In the genomic region with DNA sequence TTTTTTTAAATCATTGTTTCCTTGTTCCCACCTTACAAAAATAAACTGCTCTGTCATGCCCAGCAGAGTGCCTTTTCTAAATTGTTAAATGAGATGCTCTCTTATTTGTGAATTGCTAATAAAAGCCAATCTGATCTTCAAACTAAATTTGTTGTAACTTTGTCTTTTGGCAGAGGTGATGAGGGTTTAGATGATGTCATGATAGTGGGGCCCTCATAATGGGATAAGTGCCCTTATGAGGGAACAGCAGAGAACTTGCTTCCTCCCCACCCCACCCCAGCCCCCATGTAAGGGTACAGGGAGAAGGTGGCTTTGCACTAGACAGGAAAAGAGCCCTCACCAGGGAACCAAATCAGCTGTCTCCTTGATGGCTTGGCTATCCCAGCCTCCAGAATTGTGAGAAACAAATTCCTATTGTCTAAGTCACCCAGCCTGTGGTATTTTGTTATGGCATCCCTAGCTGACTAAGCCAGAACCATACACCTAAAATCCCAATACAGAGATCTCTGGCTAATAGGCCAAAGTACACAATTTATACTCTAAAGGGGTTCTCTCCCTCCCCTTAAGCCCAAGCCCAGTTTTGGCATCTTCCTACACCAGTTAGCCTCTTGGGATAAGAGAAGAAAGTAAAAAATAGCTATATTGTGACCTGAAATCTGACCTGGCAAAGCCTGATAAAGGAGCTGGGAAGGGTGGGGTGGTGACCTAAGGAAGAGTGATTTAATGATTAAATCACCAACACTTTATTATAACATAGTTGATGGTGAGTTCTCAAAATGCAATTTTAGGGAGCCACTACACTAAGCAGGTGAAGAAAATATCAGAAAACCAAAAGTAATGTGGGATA, we compare ENCODE assay signal across 13 cellular contexts. TPM values are rescaled to one million over a fixed set of nuclear protein-coding genes. Genes with fewer than 3 reads are reported as not detected.
DNase-seq lines count a peak whose midpoint lies in the region; ATAC-seq and TF ChIP-seq lines count a peak whose summit lies in the region.
"Had no signal": no experiment of that assay in that cellular context is flagged by ENCODE, and none has a peak within 500 bp of the region (broad histone marks: within the 10 kb centered on the region; RNA-seq: fewer than 3 reads in every experiment).

No MANE protein-coding gene starts in this region.

- no peak overlapping the region for H3K4me3 Mint-ChIP-seq in type B pancreatic cell
- no peak overlapping the region for H3K4me3 Mint-ChIP-seq in activated CD8-positive, alpha-beta T cell treated with anti-CD3 and anti-CD28 coated beads, Interleukin-2, amount 10 ng/mL, durations not matched to agents 7 days and 5 days
- H3K4me3 Mint-ChIP-seq: stimulated activated effector memory CD8-positive, alpha-beta T cell treated with anti-CD3 and anti-CD28 coated beads, Interleukin-12 subunit alpha, Interleukin-12 subunit beta, amount 100 ng/mL, for 72 hours had no signal

- H3K36me3 ChIP-seq in SK-N-SH (replicated peaks in 1 of 2; ENCODE audit: control insufficient read depth in 1 of 2, insufficient read depth in 2 of 2, low read length in 1 of 2), result no peaks in the 10 kb centered on the region

- H3K9ac ChIP-seq in SK-N-SH, result no peak overlapping the region

- H3K4me1 Mint-ChIP-seq in type B pancreatic cell (ENCODE audit: unreplicated experiment), result peaks cover 35% of the 10 kb centered on the region
- H3K4me1 Mint-ChIP-seq in activated CD8-positive, alpha-beta T cell treated with anti-CD3 and anti-CD28 coated beads, Interleukin-2, amount 10 ng/mL, durations not matched to agents 7 days and 5 days (ENCODE audit: low read depth), result peaks cover 24% of the 10 kb centered on the region

- TF ChIP-seq EP300 in SK-N-SH (IDR thresholded peaks at IDR 0.05; ENCODE audit: borderline replicate concordance in 1 of 2, low read depth in 1 of 2, low read length in 1 of 2), result no peak

- H3K27me3 ChIP-seq in SK-N-SH (ENCODE audit: insufficient read depth), result no peaks in the 10 kb centered on the region

- H3K4me1 ChIP-seq in SK-N-SH (ENCODE audit: control insufficient read depth in 1 of 2, insufficient read depth in 2 of 2, low read depth in 1 of 2, low read length in 1 of 2), result peaks cover 2 to 11% of the 10 kb centered on the region in 2 experiments; a peak in 2 of 4 replicates

- H4K20me1 ChIP-seq in SK-N-SH (ENCODE audit: insufficient read depth), result no peaks in the 10 kb centered on the region

- H3K27me3 Mint-ChIP-seq in type B pancreatic cell, result no peaks in the 10 kb centered on the region
- H3K27me3 Mint-ChIP-seq in activated CD8-positive, alpha-beta T cell treated with anti-CD3 and anti-CD28 coated beads, Interleukin-2, amount 10 ng/mL, durations not matched to agents 7 days and 5 days (ENCODE audit: low read depth), result peaks cover 7% of the 10 kb centered on the region

- no peak overlapping the region for H3K4me2 ChIP-seq in SK-N-SH

- H3K9me2 ChIP-seq in SK-N-SH, result no peaks in the 10 kb centered on the region

- H3K9me3 Mint-ChIP-seq in type B pancreatic cell, result peaks cover 9% of the 10 kb centered on the region
- H3K9me3 Mint-ChIP-seq in activated CD8-positive, alpha-beta T cell treated with anti-CD3 and anti-CD28 coated beads, Interleukin-2, amount 10 ng/mL, durations not matched to agents 7 days and 5 days (ENCODE audit: insufficient read depth), result no peaks in the 10 kb centered on the region
- H3K9me3 Mint-ChIP-seq: stimulated activated effector memory CD8-positive, alpha-beta T cell treated with anti-CD3 and anti-CD28 coated beads, Interleukin-12 subunit alpha, Interleukin-12 subunit beta, amount 100 ng/mL, for 72 hours had no signal

- H3K9me3 ChIP-seq in SK-N-SH, result no peaks in the 10 kb centered on the region

- DNase-seq in DMS53 (lab: John Stamatoyannopoulos, UW), result peak; percentile 24
- no peak for DNase-seq in DMS53 treated with DMSO at 0.1 percent for 48 hours (lab: John Stamatoyannopoulos, UW; ENCODE audit: unreplicated experiment)
- DNase-seq in SK-N-SH, result no peak
- DNase-seq in fibroblast of mammary gland (ENCODE audit: low read depth), result peak; percentile 82
- no peak for DNase-seq in type B pancreatic cell (ENCODE audit: extremely low spot score, unreplicated experiment)
- DNase-seq in NCI-H128 (lab: John Stamatoyannopoulos, UW; ENCODE audit: unreplicated experiment), result no peak
- DNase-seq in activated CD8-positive, alpha-beta T cell treated with anti-CD3 and anti-CD28 coated beads, Interleukin-2, amount 10 ng/mL, durations not matched to agents 7 days and 5 days, result no peak
- DNase-seq in NCI-H1417 treated with DMSO at 0.1 percent for 48 hours (lab: John Stamatoyannopoulos, UW), result no peak
- DNase-seq: activated gamma-delta T cell treated with Interleukin-2 at 50 U/mL for 16 hours; stimulated activated CD4-positive, alpha-beta T cell treated with anti-CD3 and anti-CD28 coated beads, Interleukin-15, amount 100 ng/mL, for 24 hours had no signal

- TF ChIP-seq CTCF in SK-N-SH (IDR thresholded peaks at IDR 0.05), result no peak
- TF ChIP-seq CTCF in fibroblast of mammary gland (conservative IDR thresholded peaks at IDR 0.05; ENCODE audit: control insufficient read depth, insufficient read depth, low read depth, low read length), result no peak
- no peak for TF ChIP-seq CTCF in type B pancreatic cell (conservative IDR thresholded peaks at IDR 0.05)

- CTCF ChIA-PET in SK-N-SH (lab: Yijun Ruan, JAX), result interaction anchor here (0.6 to 5.3 kb wide), 5 partner anchors 8 to 163 kb away, joined by 3 to 34 read pairs (median 3); no protein-coding TSS in a partner anchor
- CTCF ChIA-PET in activated CD8-positive, alpha-beta T cell treated with anti-CD3 and anti-CD28 coated beads, Interleukin-2, amount 10 ng/mL, durations not matched to agents 7 days and 5 days (lab: Charles Lee), result interaction anchor here (0.7 to 1.1 kb wide), 2 partner anchors 10 to 162 kb away, joined by 3 to 4 read pairs; no protein-coding TSS in a partner anchor

- no peaks in the 10 kb centered on the region for H3K79me2 ChIP-seq in SK-N-SH (ENCODE audit: insufficient read depth)

- ATAC-seq in activated CD8-positive, alpha-beta T cell treated with anti-CD3 and anti-CD28 coated beads, Interleukin-2, amount 10 ng/mL, durations not matched to agents 7 days and 5 days, result no peak
- ATAC-seq: stimulated activated effector memory CD8-positive, alpha-beta T cell treated with anti-CD3 and anti-CD28 coated beads, Interleukin-12 subunit alpha, Interleukin-12 subunit beta, amount 100 ng/mL, for 72 hours had no signal

- POLR2A ChIA-PET in SK-N-SH (lab: Yijun Ruan, JAX), result no interaction called here
- POLR2A ChIA-PET in activated CD8-positive, alpha-beta T cell treated with anti-CD3 and anti-CD28 coated beads, Interleukin-2, amount 10 ng/mL, durations not matched to agents 7 days and 5 days (lab: Charles Lee), result no interaction called here

- H3K4me3 ChIP-seq in SK-N-SH (ENCODE audit: low read depth in 2 of 2, low read length in 1 of 2) (no peak overlapping the region), fibroblast of mammary gland (ENCODE audit: control insufficient read depth, low read depth, low read length) (no peak overlapping the region)
- H3K4me3 ChIP-seq: coronary artery had no signal

- H3K36me3 Mint-ChIP-seq in type B pancreatic cell, result no peaks in the 10 kb centered on the region
- H3K36me3 Mint-ChIP-seq in activated CD8-positive, alpha-beta T cell treated with anti-CD3 and anti-CD28 coated beads, Interleukin-2, amount 10 ng/mL, durations not matched to agents 7 days and 5 days (ENCODE audit: low read depth), result no peaks in the 10 kb centered on the region
- H3K36me3 Mint-ChIP-seq: stimulated activated effector memory CD8-positive, alpha-beta T cell treated with anti-CD3 and anti-CD28 coated beads, Interleukin-12 subunit alpha, Interleukin-12 subunit beta, amount 100 ng/mL, for 72 hours had no signal

- H2AFZ ChIP-seq in SK-N-SH (ENCODE audit: low read depth), result no peak overlapping the region

- H3K27ac ChIP-seq in SK-N-SH (ENCODE audit: low read depth in 2 of 2, low read length in 1 of 2), result no peak overlapping the region
- H3K27ac ChIP-seq: 22Rv1 had no signal

- peaks cover 16% of the 10 kb centered on the region for H3F3A ChIP-seq in SK-N-SH (replicated peaks; ENCODE audit: insufficient read depth)

- no peak for TF ChIP-seq RAD21 in SK-N-SH (IDR thresholded peaks at IDR 0.05; ENCODE audit: low read length)

- peak overlapping the region; percentile 21 for H3K27ac Mint-ChIP-seq in type B pancreatic cell
- no peak overlapping the region for H3K27ac Mint-ChIP-seq in activated CD8-positive, alpha-beta T cell treated with anti-CD3 and anti-CD28 coated beads, Interleukin-2, amount 10 ng/mL, durations not matched to agents 7 days and 5 days
- H3K27ac Mint-ChIP-seq: stimulated activated effector memory CD8-positive, alpha-beta T cell treated with anti-CD3 and anti-CD28 coated beads, Interleukin-12 subunit alpha, Interleukin-12 subunit beta, amount 100 ng/mL, for 72 hours had no signal

TF ChIP-seq in SK-N-SH, 30 proteins besides CTCF, POLR2A, EP300 and RAD21 (continues in another document):
- TF ChIP-seq, protein P1, sequence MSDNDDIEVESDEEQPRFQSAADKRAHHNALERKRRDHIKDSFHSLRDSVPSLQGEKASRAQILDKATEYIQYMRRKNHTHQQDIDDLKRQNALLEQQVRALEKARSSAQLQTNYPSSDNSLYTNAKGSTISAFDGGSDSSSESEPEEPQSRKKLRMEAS (IDR thresholded peaks at IDR 0.05; ENCODE audit: low read depth), result no peak
- peak; percentile 56 for TF ChIP-seq FOSL2 (IDR thresholded peaks at IDR 0.05; ENCODE audit: borderline replicate concordance, low read depth)
- no peak for TF ChIP-seq MXI1 (IDR thresholded peaks at IDR 0.05; ENCODE audit: low read depth, low read length)
- TF ChIP-seq USF1 (IDR thresholded peaks at IDR 0.05; ENCODE audit: borderline replicate concordance, low read depth), result no peak
- no peak for TF ChIP-seq TAF1 (IDR thresholded peaks at IDR 0.05; ENCODE audit: borderline replicate concordance, low read depth, low read length)
- TF ChIP-seq JUND (IDR thresholded peaks at IDR 0.05), result peak; percentile 71

RNA-seq across cellular contexts. Expression of gene HNRNPA3, which starts 40.3 kb away (rescaled TPM):
- polyA plus RNA-seq in SK-N-SH (2012; rRNA removed), result 86.5 and 102 TPM in 2 replicates
- 125 and 185 TPM in 2 replicates for polyA plus RNA-seq in SK-N-SH (2012; cell fraction: cytosol; rRNA removed)
- polyA plus RNA-seq in SK-N-SH (2012; cell fraction: nucleus; rRNA removed), result 58.1 and 110 TPM in 2 replicates
- total RNA-seq in type B pancreatic cell (ENCODE audit: low replicate concordance), result 203 and 304 TPM in 2 replicates
- total RNA-seq in activated CD8-positive, alpha-beta T cell treated with anti-CD3 and anti-CD28 coated beads, Interleukin-2, amount 10 ng/mL, durations not matched to agents 7 days and 5 days, result 100 to 1,000 TPM; 329 to 350 TPM

Comparison
In these comparisons a context has a peak if more than half of its experiments do, and no peak if none do; other contexts are left out.
1. DNase-seq: peak in DMS53 (single experiment) and fibroblast of mammary gland (single experiment); none in DMS53 treated with DMSO at 0.1 percent for 48 hours (single experiment), SK-N-SH (single experiment), type B pancreatic cell (single experiment), NCI-H128 (single experiment), activated CD8-positive, alpha-beta T cell treated with anti-CD3 and anti-CD28 coated beads, Interleukin-2, amount 10 ng/mL, durations not matched to agents 7 days and 5 days (single experiment) and NCI-H1417 treated with DMSO at 0.1 percent for 48 hours (single experiment).